Comparison of ENCODE assay signal across 8 cellular contexts in genomic region chr12:14802961-14803829, GRCh38. TPM values are rescaled to one million over a fixed set of nuclear protein-coding genes. Genes with fewer than 3 reads are reported as not detected.
DNase-seq lines count a peak whose midpoint lies in the region; ATAC-seq and TF ChIP-seq lines count a peak whose summit lies in the region.

Gene C12orf60, plus strand, starts transcription at chr12:14803670. Its CDS starts 19,266 bp downstream, at chr12:14822936.
Gene WBP11, minus strand, starts transcription at chr12:14803478. Its CDS starts 2,095 bp downstream, at chr12:14801383.

- no peak within 1 kb of the TSS for H3K4me3 Mint-ChIP-seq in activated naive CD4-positive, alpha-beta T cell treated with anti-CD3 and anti-CD28 coated beads, Interleukin-2, amount 10 ng/mL, durations not matched to agents 7 days and 5 days

- no peak for TF ChIP-seq CTCF in NB4 (IDR thresholded peaks at IDR 0.05; ENCODE audit: low read depth, low read length)

- H3K27me3 Mint-ChIP-seq in activated naive CD4-positive, alpha-beta T cell treated with anti-CD3 and anti-CD28 coated beads, Interleukin-2, amount 10 ng/mL, durations not matched to agents 7 days and 5 days = no peaks in the 10 kb centered on the region

- peak within 1 kb of the TSS; percentile 81 for H3K27ac Mint-ChIP-seq in activated naive CD4-positive, alpha-beta T cell treated with anti-CD3 and anti-CD28 coated beads, Interleukin-2, amount 10 ng/mL, durations not matched to agents 7 days and 5 days

- ATAC-seq in HG02571 (IDR thresholded peaks at IDR 0.05; ENCODE audit: unreplicated experiment) = peak; percentile 99

- H3K4me1 Mint-ChIP-seq in activated naive CD4-positive, alpha-beta T cell treated with anti-CD3 and anti-CD28 coated beads, Interleukin-2, amount 10 ng/mL, durations not matched to agents 7 days and 5 days = peaks cover 8% of the 10 kb centered on the region

- DNase-seq in NB4 (ENCODE audit: low read depth) (peak; percentile 98), SK-MEL-5 (ENCODE audit: low read depth, low spot score) (peak; percentile 100), globus pallidus (ENCODE audit: low spot score) (peak; percentile 99), non-pigmented ciliary epithelial cell (ENCODE audit: low read depth) (peak; percentile 97), superior temporal gyrus (ENCODE audit: extremely low spot score) (peak; percentile 100)
- DNase-seq in activated naive CD4-positive, alpha-beta T cell treated with anti-CD3 and anti-CD28 coated beads, Interleukin-2, amount 10 ng/mL, durations not matched to agents 7 days and 5 days = peak; percentile 93

- H3K4me3 ChIP-seq in GM08714 (ENCODE audit: low read length) = peak within 1 kb of the TSS; percentile 70
- H3K4me3 ChIP-seq in NB4 (ENCODE audit: low read depth, low read length) = peak within 1 kb of the TSS; percentile 75

- H3K36me3 Mint-ChIP-seq in activated naive CD4-positive, alpha-beta T cell treated with anti-CD3 and anti-CD28 coated beads, Interleukin-2, amount 10 ng/mL, durations not matched to agents 7 days and 5 days = peaks cover 13% of the 10 kb centered on the region

- no peaks in the 10 kb centered on the region for H3K9me3 Mint-ChIP-seq in activated naive CD4-positive, alpha-beta T cell treated with anti-CD3 and anti-CD28 coated beads, Interleukin-2, amount 10 ng/mL, durations not matched to agents 7 days and 5 days

- peak; percentile 83 for TF ChIP-seq POLR2A in NB4 (IDR thresholded peaks at IDR 0.05; ENCODE audit: extremely low read depth, insufficient read length)

- CTCF ChIA-PET in activated naive CD4-positive, alpha-beta T cell treated with anti-CD3 and anti-CD28 coated beads, Interleukin-2, amount 10 ng/mL, durations not matched to agents 7 days and 5 days (lab: Charles Lee) = interaction anchor here (0.7 to 2.5 kb wide), 4 partner anchors 8 to 26 kb away, joined by 3 to 7 read pairs (median 4); no protein-coding TSS in a partner anchor

- in situ Hi-C loops in SK-MEL-5 (cut with HindIII; ENCODE audit: low pct_unique_long_range_greater_than_20kb, low sequenced_read_pairs) = no loop called here

RNA-seq across cellular contexts. Expression of gene C12orf60, which starts in this region (rescaled TPM):
- 14.1 and 15.9 TPM in 2 replicates for total RNA-seq in SK-MEL-5 (2014; rRNA removed; shearing (Covaris generic))
- 4.2 and 4.3 TPM in 2 replicates for polyA plus RNA-seq in SK-MEL-5 (2015; cell fraction: cytosol; rRNA removed)
- 2.0 and 5.4 TPM in 2 replicates for polyA plus RNA-seq in SK-MEL-5 (2015; cell fraction: nucleus; rRNA removed)

RNA-seq across cellular contexts. Expression of gene WBP11, which starts in this region (rescaled TPM):
- 33.2 and 33.7 TPM in 2 replicates for total RNA-seq in SK-MEL-5 (2014; rRNA removed; shearing (Covaris generic))
- polyA plus RNA-seq in SK-MEL-5 (2015; cell fraction: cytosol; rRNA removed) = 62.4 and 70.6 TPM in 2 replicates
- 28.4 and 34.5 TPM in 2 replicates for polyA plus RNA-seq in SK-MEL-5 (2015; cell fraction: nucleus; rRNA removed)

Comparison
In these comparisons a context has a peak if more than half of its experiments do, and no peak if none do; other contexts are left out.
1. Peak in every context shown above with its lines: DNase-seq, ATAC-seq and H3K4me3 ChIP-seq.